ENCODE assay signal across 1 cellular context in genomic region chr20:1622450-1622849, GRCh38.
TF ChIP-seq lines count a peak whose summit lies in the region.

No MANE protein-coding gene starts in this region.

TF ChIP-seq in GM23338, 12 proteins besides CTCF, POLR2A, EP300 and RAD21 (continued from another document):
- TF ChIP-seq ZNF462 (CRISPR knock-in tag; IDR thresholded peaks at IDR 0.05): no peak
- TF ChIP-seq EZH2phosphoT487 (IDR thresholded peaks at IDR 0.05; ENCODE audit: unreplicated experiment): no peak
- no peak for TF ChIP-seq STAT1 (IDR thresholded peaks at IDR 0.05; ENCODE audit: unreplicated experiment)
- TF ChIP-seq ZNF331 (CRISPR knock-in tag; IDR thresholded peaks at IDR 0.05; ENCODE audit: low read depth): no peak
- no peak for TF ChIP-seq ZNF114 (CRISPR knock-in tag; IDR thresholded peaks at IDR 0.05)
- no peak for TF ChIP-seq EZH2 (IDR thresholded peaks at IDR 0.05; ENCODE audit: low read depth, unreplicated experiment)
- TF ChIP-seq CREB1 (CRISPR knock-in tag; IDR thresholded peaks at IDR 0.05; ENCODE audit: low read depth): no peak
- TF ChIP-seq POLR2AphosphoS5 (IDR thresholded peaks at IDR 0.05; ENCODE audit: low read depth): no peak
- no peak for TF ChIP-seq NANOG (IDR thresholded peaks at IDR 0.05; ENCODE audit: borderline replicate concordance)
- TF ChIP-seq REST (IDR thresholded peaks at IDR 0.05; ENCODE audit: unreplicated experiment): no peak
